In genomic region chr1:112712191-112712590, GRCh38 we compare ENCODE assay signal across 14 cellular contexts. TPM values are rescaled to one million over a fixed set of nuclear protein-coding genes. Genes with fewer than 3 reads are reported as not detected.
"Had no signal": no experiment of that assay in that cellular context is flagged by ENCODE, and none has a peak within 500 bp of the region (broad histone marks: within the 10 kb centered on the region; RNA-seq: fewer than 3 reads in every experiment).

No MANE protein-coding gene starts in this region.

- H3K9me3 ChIP-seq: heart left ventricle, lower lobe of right lung had no signal

- DNase-seq: effector memory CD4-positive, alpha-beta T cell; heart left ventricle; hippocampal formation; lower lobe of right lung; midbrain; stimulated activated CD4-positive, alpha-beta T cell treated with anti-CD3 and anti-CD28 coated beads, Interleukin-2, amount 100 ng/mL, for 24 hours; stimulated activated CD4-positive, alpha-beta T cell treated with anti-CD3 and anti-CD28 coated beads, Interleukin-4, amount 100 ng/mL, for 4 hours; stimulated activated naive CD4-positive, alpha-beta T cell treated with Interleukin-2 at 50 U/mL for 16 hours; trophoblast cell had no signal

- H3K27ac Mint-ChIP-seq: memory B cell; natural killer cell treated with Interleukin-12 subunit alpha and Interleukin-12 subunit beta and Interleukin-15 and Interleukin-18, amount 100 ng/mL, for 72 hours had no signal

- H3K27me3 ChIP-seq: heart left ventricle had no signal

- H3K9me3 Mint-ChIP-seq: memory B cell; natural killer cell treated with Interleukin-12 subunit alpha and Interleukin-12 subunit beta and Interleukin-15 and Interleukin-18, amount 100 ng/mL, for 72 hours had no signal

- H3K36me3 Mint-ChIP-seq: memory B cell; natural killer cell treated with Interleukin-12 subunit alpha and Interleukin-12 subunit beta and Interleukin-15 and Interleukin-18, amount 100 ng/mL, for 72 hours had no signal

- H3K4me3 ChIP-seq: heart left ventricle, lower lobe of right lung had no signal

- H3K27me3 Mint-ChIP-seq: memory B cell had no signal

- H3K36me3 ChIP-seq: lower lobe of right lung had no signal

- H3K4me3 Mint-ChIP-seq: memory B cell; natural killer cell treated with Interleukin-12 subunit alpha and Interleukin-12 subunit beta and Interleukin-15 and Interleukin-18, amount 100 ng/mL, for 72 hours had no signal

- ATAC-seq: esophagus mucosa; heart left ventricle; left lobe of liver; lower lobe of right lung; natural killer cell treated with Interleukin-12 subunit alpha and Interleukin-12 subunit beta and Interleukin-15 and Interleukin-18, amount 100 ng/mL, for 72 hours; sciatic nerve had no signal

- H3K27ac ChIP-seq: heart left ventricle, lower lobe of right lung had no signal

RNA-seq across cellular contexts. Expression of gene PPM1J, which starts 2.9 kb away (rescaled TPM):
- total RNA-seq: natural killer cell treated with Interleukin-12 subunit alpha and Interleukin-12 subunit beta and Interleukin-15 and Interleukin-18, amount 100 ng/mL, for 72 hours had no signal
